ENCODE assay signal across 1 cellular context in the genomic region with DNA sequence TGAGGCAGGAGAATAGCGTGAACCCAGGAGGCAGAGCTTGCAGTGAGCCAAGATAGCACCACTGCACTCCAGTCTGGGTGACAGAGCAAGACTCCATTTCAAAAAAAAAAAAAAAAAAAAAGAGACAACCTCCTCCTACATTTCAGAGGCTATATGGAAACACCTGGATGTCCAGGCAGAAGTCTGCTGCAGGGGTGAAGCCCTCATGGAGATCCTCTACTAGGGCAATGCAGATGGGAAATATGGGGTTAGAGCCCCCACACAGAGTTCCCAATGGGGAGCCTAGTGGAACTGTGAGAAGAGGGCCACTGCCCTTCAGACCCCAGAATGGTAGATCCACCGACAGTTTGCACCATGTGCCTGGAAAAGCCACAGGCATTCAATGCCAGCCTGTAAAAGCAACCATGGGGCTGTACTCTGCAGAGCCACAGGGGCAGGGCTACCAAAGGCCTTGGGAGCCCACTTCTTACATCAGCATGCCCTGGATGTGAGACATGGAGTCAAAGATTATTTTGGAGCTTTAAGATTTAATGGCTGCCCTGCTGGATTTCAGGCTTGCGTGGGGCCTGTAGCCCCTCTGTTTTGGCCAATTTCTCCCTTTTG.
TF ChIP-seq lines count a peak whose summit lies in the region.

No MANE protein-coding gene starts in this region.

TF ChIP-seq in K562, 482 proteins besides CTCF, POLR2A, EP300 and RAD21:
- peak; percentile 99 for TF ChIP-seq CBX5 (IDR thresholded peaks at IDR 0.05; ENCODE audit: borderline replicate concordance, low read depth)
- TF ChIP-seq DPF2 (IDR thresholded peaks at IDR 0.05) = 0 out of 2 replicates have a peak, but pooled peaks have one; percentile 24
- TF ChIP-seq EP400 (IDR thresholded peaks at IDR 0.05) = peak; percentile 16; the same call in 1 of the 2 replicates
- 0 out of 2 replicates have a peak, but pooled peaks have one; percentile 22 for TF ChIP-seq MTA3 (IDR thresholded peaks at IDR 0.05; ENCODE audit: borderline replicate concordance)
- TF ChIP-seq TRIM24 (IDR thresholded peaks at IDR 0.05) = peak; percentile 19 to 68; a peak in 2 of 4 replicates
- peak; percentile 37; the same call in 1 of the 2 replicates for TF ChIP-seq ZNF384 (IDR thresholded peaks at IDR 0.05; ENCODE audit: low read depth, low read length)
- TF ChIP-seq, protein P1, sequence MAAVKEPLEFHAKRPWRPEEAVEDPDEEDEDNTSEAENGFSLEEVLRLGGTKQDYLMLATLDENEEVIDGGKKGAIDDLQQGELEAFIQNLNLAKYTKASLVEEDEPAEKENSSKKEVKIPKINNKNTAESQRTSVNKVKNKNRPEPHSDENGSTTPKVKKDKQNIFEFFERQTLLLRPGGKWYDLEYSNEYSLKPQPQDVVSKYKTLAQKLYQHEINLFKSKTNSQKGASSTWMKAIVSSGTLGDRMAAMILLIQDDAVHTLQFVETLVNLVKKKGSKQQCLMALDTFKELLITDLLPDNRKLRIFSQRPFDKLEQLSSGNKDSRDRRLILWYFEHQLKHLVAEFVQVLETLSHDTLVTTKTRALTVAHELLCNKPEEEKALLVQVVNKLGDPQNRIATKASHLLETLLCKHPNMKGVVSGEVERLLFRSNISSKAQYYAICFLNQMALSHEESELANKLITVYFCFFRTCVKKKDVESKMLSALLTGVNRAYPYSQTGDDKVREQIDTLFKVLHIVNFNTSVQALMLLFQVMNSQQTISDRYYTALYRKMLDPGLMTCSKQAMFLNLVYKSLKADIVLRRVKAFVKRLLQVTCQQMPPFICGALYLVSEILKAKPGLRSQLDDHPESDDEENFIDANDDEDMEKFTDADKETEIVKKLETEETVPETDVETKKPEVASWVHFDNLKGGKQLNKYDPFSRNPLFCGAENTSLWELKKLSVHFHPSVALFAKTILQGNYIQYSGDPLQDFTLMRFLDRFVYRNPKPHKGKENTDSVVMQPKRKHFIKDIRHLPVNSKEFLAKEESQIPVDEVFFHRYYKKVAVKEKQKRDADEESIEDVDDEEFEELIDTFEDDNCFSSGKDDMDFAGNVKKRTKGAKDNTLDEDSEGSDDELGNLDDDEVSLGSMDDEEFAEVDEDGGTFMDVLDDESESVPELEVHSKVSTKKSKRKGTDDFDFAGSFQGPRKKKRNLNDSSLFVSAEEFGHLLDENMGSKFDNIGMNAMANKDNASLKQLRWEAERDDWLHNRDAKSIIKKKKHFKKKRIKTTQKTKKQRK (IDR thresholded peaks at IDR 0.05; ENCODE audit: borderline replicate concordance, low read depth, low read length) = 0 out of 2 replicates have a peak, but pooled peaks have one; percentile 48
- TF ChIP-seq HLTF (IDR thresholded peaks at IDR 0.05) = peak; percentile 96
- TF ChIP-seq TRIM28 (IDR thresholded peaks at IDR 0.05) = peak; percentile 99
- TF ChIP-seq, protein P2, sequence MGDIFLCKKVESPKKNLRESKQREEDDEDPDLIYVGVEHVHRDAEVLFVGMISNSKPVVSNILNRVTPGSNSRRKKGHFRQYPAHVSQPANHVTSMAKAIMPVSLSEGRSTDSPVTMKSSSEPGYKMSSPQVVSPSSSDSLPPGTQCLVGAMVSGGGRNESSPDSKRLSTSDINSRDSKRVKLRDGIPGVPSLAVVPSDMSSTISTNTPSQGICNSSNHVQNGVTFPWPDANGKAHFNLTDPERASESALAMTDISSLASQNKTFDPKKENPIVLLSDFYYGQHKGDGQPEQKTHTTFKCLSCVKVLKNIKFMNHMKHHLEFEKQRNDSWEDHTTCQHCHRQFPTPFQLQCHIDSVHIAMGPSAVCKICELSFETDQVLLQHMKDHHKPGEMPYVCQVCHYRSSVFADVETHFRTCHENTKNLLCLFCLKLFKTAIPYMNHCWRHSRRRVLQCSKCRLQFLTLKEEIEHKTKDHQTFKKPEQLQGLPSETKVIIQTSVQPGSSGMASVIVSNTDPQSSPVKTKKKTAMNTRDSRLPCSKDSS (IDR thresholded peaks at IDR 0.05; ENCODE audit: low read depth, partially characterized antibody) = peak; percentile 96
- TF ChIP-seq LARP7 (IDR thresholded peaks at IDR 0.05) = 0 out of 2 replicates have a peak, but pooled peaks have one; percentile 37
- TF ChIP-seq CBX1 (IDR thresholded peaks at IDR 0.05; ENCODE audit: low read depth) = peak; percentile 95
- TF ChIP-seq ARNT (IDR thresholded peaks at IDR 0.05) = 0 out of 4 replicates have a peak, but pooled peaks of 1 of the 2 experiments have one; percentile 60
- peak; percentile 17 to 98 for TF ChIP-seq CBX3 (IDR thresholded peaks at IDR 0.05; ENCODE audit: borderline replicate concordance in 1 of 2, low read length in 2 of 2)
- TF ChIP-seq ZFP36 (IDR thresholded peaks at IDR 0.05; ENCODE audit: low read depth, low read length, partially characterized antibody) = peak; percentile 88
- peak; percentile 78 for TF ChIP-seq ZEB2 (IDR thresholded peaks at IDR 0.05)
- 0 out of 2 replicates have a peak, but pooled peaks have one; percentile 76 for TF ChIP-seq XRCC3 (IDR thresholded peaks at IDR 0.05)
